ENCODE assay signal across 1 cellular context in the genomic region with DNA sequence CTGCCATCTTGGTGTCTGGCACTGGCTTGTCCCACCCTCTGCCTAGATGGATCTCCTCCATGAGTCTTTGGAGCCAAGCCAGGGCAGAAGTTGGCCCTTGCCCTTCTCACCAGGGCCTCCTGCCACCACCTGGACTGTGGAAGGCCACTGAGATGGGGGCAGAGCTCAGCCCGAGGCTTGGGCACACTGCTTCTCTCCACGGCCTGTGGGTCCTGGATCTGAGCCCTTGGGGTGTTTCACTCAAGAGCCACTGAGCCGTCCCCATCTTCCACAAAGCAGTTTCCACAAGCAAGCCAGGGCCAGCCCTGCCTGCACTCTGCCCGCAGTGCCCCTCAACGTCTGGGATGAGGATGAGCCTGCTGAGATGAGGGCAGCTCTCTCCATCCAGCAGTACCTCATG.
TF ChIP-seq lines count a peak whose summit lies in the region.

No MANE protein-coding gene starts in this region.

TF ChIP-seq in IMR-90, 13 proteins besides CTCF, POLR2A, EP300 and RAD21:
- TF ChIP-seq MAZ (IDR thresholded peaks at IDR 0.05; ENCODE audit: borderline replicate concordance, low read depth, low read length) = no peak
- TF ChIP-seq RFX5 (IDR thresholded peaks at IDR 0.05; ENCODE audit: low read depth, low read length) = no peak
- TF ChIP-seq CEBPB (IDR thresholded peaks at IDR 0.05; ENCODE audit: low read depth, low read length) = no peak
- no peak for TF ChIP-seq MXI1 (IDR thresholded peaks at IDR 0.05; ENCODE audit: borderline replicate concordance, low read depth, low read length)
- TF ChIP-seq FOS (IDR thresholded peaks at IDR 0.05; ENCODE audit: low read depth, low read length) = no peak
